Comparison of ENCODE assay signal across 19 cellular contexts in genomic region chr2:99420031-99420430, GRCh38.
A peak's percentile ranks its signal among the peaks of the same experiment; 100 is the strongest.
DNase-seq lines count a peak whose midpoint lies in the region.
"Had no signal": no experiment of that assay in that cellular context is flagged by ENCODE, and none has a peak within 500 bp of the region (broad histone marks: within the 10 kb centered on the region; RNA-seq: fewer than 3 reads in every experiment).

No MANE protein-coding gene starts in this region.

- intact Hi-C loops in activated naive CD4-positive, alpha-beta T cell treated with anti-CD3 and anti-CD28 coated beads for 36 hours (cut with micrococcal nuclease) = no loop called here

- no peak overlapping the region for H3K4me3 Mint-ChIP-seq in activated naive CD4-positive, alpha-beta T cell treated with anti-CD3 and anti-CD28 coated beads for 36 hours
- H3K4me3 Mint-ChIP-seq: endodermal cell, type B pancreatic cell had no signal

- H3K9ac ChIP-seq in adipocyte (ENCODE audit: low read length) = no peak overlapping the region

- peak; percentile 26 for DNase-seq in A172 (ENCODE audit: low spot score)
- DNase-seq in EL = peak; percentile 52
- DNase-seq in adipocyte (ENCODE audit: low read depth) = peak; percentile 48
- DNase-seq in iris pigment epithelial cell (ENCODE audit: low read depth) = peak; percentile 50
- DNase-seq in activated naive CD4-positive, alpha-beta T cell treated with anti-CD3 and anti-CD28 coated beads for 36 hours = no peak
- DNase-seq in NCI-H510A (lab: John Stamatoyannopoulos, UW) = no peak
- DNase-seq in activated T-cell treated with anti-CD3 and anti-CD28 coated beads, Interleukin-2, amount 50 U/mL, for 48 hours = no peak
- DNase-seq in HT-29 (ENCODE audit: low spot score) = no peak
- DNase-seq: activated effector memory CD4-positive, alpha-beta T cell treated with anti-CD3 and anti-CD28 coated beads, Interleukin-2, amount 50 U/mL, for 16 hours; AML-193; endodermal cell; foreskin melanocyte; NCI-H1092; NCI-H2171 treated with DMSO at 0.1 percent for 48 hours; sigmoid colon; SJCRH30; stimulated activated CD4-positive, alpha-beta T cell treated with anti-CD3 and anti-CD28 coated beads, Interleukin-4, amount 100 ng/mL, for 24 hours had no signal

- peaks cover 47% of the 10 kb centered on the region for H3K4me1 ChIP-seq in adipocyte (ENCODE audit: control insufficient read depth, insufficient read depth, low read length)

- H3K27me3 Mint-ChIP-seq in activated naive CD4-positive, alpha-beta T cell treated with anti-CD3 and anti-CD28 coated beads for 36 hours (ENCODE audit: low read depth) = no peaks in the 10 kb centered on the region
- H3K27me3 Mint-ChIP-seq: type B pancreatic cell had no signal

- no peaks in the 10 kb centered on the region for H3K27me3 ChIP-seq in adipocyte (replicated peaks; ENCODE audit: control insufficient read depth, insufficient read depth, low read length)
- H3K27me3 ChIP-seq: sigmoid colon, SJCRH30 had no signal

- H3K4me1 Mint-ChIP-seq in activated naive CD4-positive, alpha-beta T cell treated with anti-CD3 and anti-CD28 coated beads for 36 hours (ENCODE audit: low read depth) = peaks cover 2% of the 10 kb centered on the region
- H3K4me1 Mint-ChIP-seq: endodermal cell had no signal

- H3K36me3 ChIP-seq in adipocyte (ENCODE audit: control insufficient read depth, insufficient read depth, low read length, severe bottlenecking) = peaks cover 72% of the 10 kb centered on the region

- no peak overlapping the region for H3K27ac Mint-ChIP-seq in activated naive CD4-positive, alpha-beta T cell treated with anti-CD3 and anti-CD28 coated beads for 36 hours
- H3K27ac Mint-ChIP-seq: endodermal cell, type B pancreatic cell had no signal

- no peaks in the 10 kb centered on the region for H3K9me3 ChIP-seq in adipocyte (ENCODE audit: control insufficient read depth, low read length)
- H3K9me3 ChIP-seq: sigmoid colon, SJCRH30 had no signal

- no peaks in the 10 kb centered on the region for H3K9me3 Mint-ChIP-seq in activated naive CD4-positive, alpha-beta T cell treated with anti-CD3 and anti-CD28 coated beads for 36 hours
- H3K9me3 Mint-ChIP-seq: endodermal cell, type B pancreatic cell had no signal

- H3K4me3 ChIP-seq in adipocyte (ENCODE audit: low read length) = peak overlapping the region; percentile 18
- H3K4me3 ChIP-seq: lung, sigmoid colon, SJCRH30 had no signal

- H3K36me3 Mint-ChIP-seq in activated naive CD4-positive, alpha-beta T cell treated with anti-CD3 and anti-CD28 coated beads for 36 hours (ENCODE audit: low read depth) = peaks cover 27% of the 10 kb centered on the region

- CTCF ChIA-PET in activated naive CD4-positive, alpha-beta T cell treated with anti-CD3 and anti-CD28 coated beads for 36 hours (lab: Charles Lee) = interaction anchor here (0.5 kb wide), 1 partner anchor 54 kb away, joined by 3 read pairs; no protein-coding TSS in a partner anchor

Comparison
In these comparisons a context has a peak if more than half of its experiments do, and no peak if none do; other contexts are left out.
1. DNase-seq: peak in A172 (single experiment), EL (single experiment), adipocyte (single experiment) and iris pigment epithelial cell (single experiment); none in activated naive CD4-positive, alpha-beta T cell treated with anti-CD3 and anti-CD28 coated beads for 36 hours (single experiment), NCI-H510A (single experiment), activated T-cell treated with anti-CD3 and anti-CD28 coated beads, Interleukin-2, amount 50 U/mL, for 48 hours (0 of 2) and HT-29 (single experiment).